In the genomic region with DNA sequence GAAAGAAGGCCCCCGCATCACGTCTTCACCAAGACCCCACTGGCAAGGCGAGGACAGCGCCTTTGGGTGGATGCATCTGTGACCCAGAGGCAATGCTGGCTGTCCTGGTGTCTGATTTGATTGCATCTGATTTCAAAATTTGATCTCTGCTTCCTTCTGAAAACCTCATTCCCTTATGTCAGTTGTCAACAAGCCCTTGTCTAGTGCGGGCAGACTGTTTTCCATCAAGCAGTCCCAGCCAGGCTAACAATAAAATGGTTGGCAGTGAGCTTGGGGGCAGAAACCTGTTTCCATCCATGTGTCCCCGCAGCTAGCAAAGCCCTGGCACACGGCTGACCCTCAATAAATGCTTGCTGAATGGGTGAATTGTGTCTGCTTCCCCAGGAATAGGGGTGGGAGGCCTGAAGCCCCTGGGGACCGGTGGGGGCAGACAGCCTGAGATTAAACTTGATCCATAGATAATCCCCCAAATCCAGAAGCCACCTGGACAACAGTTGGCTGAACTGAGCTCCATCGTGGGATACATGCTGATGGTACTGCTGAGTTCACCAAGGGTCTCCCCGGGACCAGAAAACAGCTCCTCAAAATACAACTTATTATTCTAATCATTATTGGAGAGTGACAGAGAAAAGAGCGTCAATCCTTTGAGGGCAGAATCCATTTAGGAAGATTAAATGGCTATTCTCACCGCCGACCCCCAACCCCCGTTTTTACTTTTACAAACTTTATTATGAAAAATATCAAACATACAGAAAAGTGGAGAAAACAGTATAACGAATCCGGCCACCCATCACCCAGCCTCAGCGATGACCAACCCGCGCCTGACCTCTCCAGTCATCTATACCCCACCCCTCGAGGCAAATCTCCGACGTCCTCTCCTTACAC, we compare ENCODE assay signal across 8 cellular contexts. TPM values are rescaled to one million over a fixed set of nuclear protein-coding genes. Genes with fewer than 3 reads are reported as not detected.
DNase-seq lines count a peak whose midpoint lies in the region; TF ChIP-seq lines count a peak whose summit lies in the region.

No MANE protein-coding gene starts in this region.

- H3K27ac ChIP-seq in caudate nucleus (ENCODE audit: low read depth, low read length): peak overlapping the region; percentile 78
- peak overlapping the region; percentile 88 to 89 for H3K27ac ChIP-seq in mucosa of rectum (ENCODE audit: low read depth in 2 of 2, low read length in 2 of 2)

- H3K27ac Mint-ChIP-seq in CD14-positive monocyte: peak overlapping the region; percentile 76 to 93 (median 91)

- peak overlapping the region; percentile 75 for H3K4me3 ChIP-seq in MG63
- peak overlapping the region; percentile 75 to 79 for H3K4me3 ChIP-seq in mucosa of rectum (ENCODE audit: low read length in 2 of 2)

- peaks cover 60% of the 10 kb centered on the region for H3K4me1 Mint-ChIP-seq in CD14-positive monocyte

- H3K9me3 ChIP-seq in MG63 (no peaks in the 10 kb centered on the region), mucosa of rectum (ENCODE audit: control insufficient read depth in 2 of 2, low read length in 2 of 2) (no peaks in the 10 kb centered on the region)

- H3K9ac ChIP-seq in mucosa of rectum (ENCODE audit: low read depth in 1 of 2, low read length in 2 of 2): peak overlapping the region; percentile 79 to 83

- peaks cover 0 to 10% (median 7%) of the 10 kb centered on the region in 7 donors for H3K9me3 Mint-ChIP-seq in CD14-positive monocyte

- H3K27me3 ChIP-seq in MG63: no peaks in the 10 kb centered on the region
- H3K27me3 ChIP-seq in mucosa of rectum (ENCODE audit: control insufficient read depth in 2 of 2, insufficient read depth in 2 of 2, low read length in 2 of 2): peaks cover 11 to 39% of the 10 kb centered on the region in 2 donors

- peaks cover 48 to 61% (median 59%) of the 10 kb centered on the region in 3 donors for H3K27me3 Mint-ChIP-seq in CD14-positive monocyte (ENCODE audit: low read depth in 3 of 3)

- intact Hi-C loops in CD14-positive monocyte (cut with micrococcal nuclease): loop anchor here (5.0 kb wide), 4 partner anchors 51 to 189 kb away; no protein-coding TSS in a partner anchor

- H3K4me3 Mint-ChIP-seq in CD14-positive monocyte: peak overlapping the region; percentile 87 to 91

- peak; percentile 86 for DNase-seq in CD14-positive monocyte (ENCODE audit: low spot score)
- no peak for DNase-seq in MG63
- DNase-seq in caudate nucleus (lab: John Stamatoyannopoulos, UW): peak in 6 of 61 donors; percentile 24 to 66 (median 41)
- no peak for DNase-seq in SIG-M5 treated with dmso at 0.1 percent for 504 hours (lab: John Stamatoyannopoulos, UW; ENCODE audit: unreplicated experiment)
- DNase-seq in A172 (ENCODE audit: low spot score): no peak
- no peak for DNase-seq in NCI-H187 (lab: John Stamatoyannopoulos, UW)
- no peak for DNase-seq in stimulated activated CD8-positive, alpha-beta memory T cell treated with anti-CD3 and anti-CD28 coated beads, Interleukin-4, amount 100 ng/mL, for 48 hours

- no peak for TF ChIP-seq CTCF in CD14-positive monocyte (IDR thresholded peaks at IDR 0.05)

- H3K36me3 ChIP-seq in MG63 (no peaks in the 10 kb centered on the region), mucosa of rectum (ENCODE audit: control insufficient read depth in 2 of 2, insufficient read depth in 2 of 2, low read length in 2 of 2) (no peaks in the 10 kb centered on the region)

- peaks cover 33 to 39% of the 10 kb centered on the region in 2 donors for H3K4me1 ChIP-seq in mucosa of rectum (ENCODE audit: control insufficient read depth in 2 of 2, insufficient read depth in 2 of 2, low read length in 2 of 2)

- peaks cover 7 to 33% of the 10 kb centered on the region in 2 donors for H3K36me3 Mint-ChIP-seq in CD14-positive monocyte

RNA-seq across cellular contexts. Expression of a gene that starts 0.9 kb away (rescaled TPM):
- polyA plus RNA-seq in CD14-positive monocyte: 1 to 10 TPM; 2.0 to 3.9 TPM
- 0.59 TPM in 1 of 2 replicates, not detected in the other for total RNA-seq in MG63 (2014; rRNA removed; shearing (Covaris generic); ENCODE audit: low replicate concordance)
- 6.8 and 9.5 TPM in 2 replicates for total RNA-seq in A172 (2014; rRNA removed; shearing (Covaris generic))
